Comparison of ENCODE assay signal across 13 cellular contexts in genomic region chr11:79393362-79394043, GRCh38. TPM values are rescaled to one million over a fixed set of nuclear protein-coding genes. Genes with fewer than 3 reads are reported as not detected.
A peak's percentile ranks its signal among the peaks of the same experiment; 100 is the strongest.
DNase-seq lines count a peak whose midpoint lies in the region; ATAC-seq and TF ChIP-seq lines count a peak whose summit lies in the region.
"Had no signal": no experiment of that assay in that cellular context is flagged by ENCODE, and none has a peak within 500 bp of the region (broad histone marks: within the 10 kb centered on the region; RNA-seq: fewer than 3 reads in every experiment).

No MANE protein-coding gene starts in this region.

- DNase-seq in DMS 273 (lab: John Stamatoyannopoulos, UW; ENCODE audit: unreplicated experiment) (peak; percentile 68), HuH-7 (ENCODE audit: low spot score) (peak; percentile 6), iPS-NIHi11 (ENCODE audit: low spot score) (peak; percentile 48), left lung (no peak), SKM-1 (lab: John Stamatoyannopoulos, UW; ENCODE audit: unreplicated experiment) (no peak), SHP77 (lab: John Stamatoyannopoulos, UW) (no peak)
- DNase-seq in stimulated activated CD4-positive, alpha-beta T cell treated with anti-CD3 and anti-CD28 coated beads, Interleukin-12 subunit alpha, Interleukin-12 subunit beta, amount 100 ng/mL, for 4 hours, result no peak
- DNase-seq: DND-41, NCI-H2107, SHP77 treated with DMSO at 0.1 percent for 48 hours had no signal

- TF ChIP-seq CTCF in left lung (IDR thresholded peaks at IDR 0.05), result no peak

- H3K4me3 ChIP-seq in left lung, result no peak overlapping the region
- H3K4me3 ChIP-seq: esophagus muscularis mucosa, right atrium auricular region had no signal

- H3K4me1 ChIP-seq in left lung, result no peaks in the 10 kb centered on the region
- H3K4me1 ChIP-seq: right atrium auricular region had no signal

- no peak overlapping the region for H3K27ac ChIP-seq in left lung
- H3K27ac ChIP-seq: esophagus muscularis mucosa, right atrium auricular region had no signal

- intact Hi-C loops in left lung (cut with DNase I), result no loop called here

- H3K36me3 ChIP-seq in left lung, result no peaks in the 10 kb centered on the region
- H3K36me3 ChIP-seq: esophagus muscularis mucosa, right atrium auricular region had no signal

- H3K9me3 ChIP-seq in left lung, result no peaks in the 10 kb centered on the region
- H3K9me3 ChIP-seq: esophagus muscularis mucosa, right atrium auricular region had no signal

- ATAC-seq in SK-N-SH treated with all-trans-retinoic acid at 6 μM for 48 hours (peak; percentile 69), left lung (no peak)

- peaks cover 0 to 9% of the 10 kb centered on the region in 2 donors for H3K27me3 ChIP-seq in left lung
- H3K27me3 ChIP-seq: esophagus muscularis mucosa, right atrium auricular region had no signal

TF ChIP-seq in SK-N-SH treated with all-trans-retinoic acid at 6 μM for 48 hours, 23 proteins besides CTCF, POLR2A, EP300 and RAD21:
- TF ChIP-seq ZNF70 (CRISPR knock-in tag; IDR thresholded peaks at IDR 0.05) (no peak), TCF4 (CRISPR knock-in tag; IDR thresholded peaks at IDR 0.05; ENCODE audit: borderline replicate concordance) (peak; percentile 79), TSHZ2 (CRISPR knock-in tag; IDR thresholded peaks at IDR 0.05) (peak; percentile 41; the same call in 1 of the 2 replicates)
TF ChIP-seq in SK-N-SH treated with all-trans-retinoic acid at 6 μM for 48 hours: peak in this region for 2.

RNA-seq across cellular contexts. Expression of gene TENM4, which starts 47.3 kb away (rescaled TPM):
- 1 to 10 TPM; 3.4 to 7.1 TPM for total RNA-seq in left lung

Comparison
In these comparisons a context has a peak if more than half of its experiments do, and no peak if none do; other contexts are left out.
1. DNase-seq: peak in DMS 273 (single experiment), HuH-7 (single experiment) and iPS-NIHi11 (single experiment); none in stimulated activated CD4-positive, alpha-beta T cell treated with anti-CD3 and anti-CD28 coated beads, Interleukin-12 subunit alpha, Interleukin-12 subunit beta, amount 100 ng/mL, for 4 hours (single experiment), left lung (0 of 2), SKM-1 (single experiment) and SHP77 (0 of 2).